1 cellular context compared by ENCODE assay signal in genomic region chr4:689498-690122, GRCh38.
TF ChIP-seq lines count a peak whose summit lies in the region.

No MANE protein-coding gene starts in this region.

TF ChIP-seq in HepG2, 621 proteins besides CTCF, POLR2A, EP300 and RAD21:
- 0 out of 2 replicates have a peak, but pooled peaks have one; percentile 36 for TF ChIP-seq ZNF431 (CRISPR knock-in tag; IDR thresholded peaks at IDR 0.05; ENCODE audit: borderline replicate concordance, low read depth)
- no peak for TF ChIP-seq ARNT (IDR thresholded peaks at IDR 0.05)
- peak; percentile 83 for TF ChIP-seq ZNF7 (CRISPR knock-in tag; IDR thresholded peaks at IDR 0.05)
- TF ChIP-seq ZNF124 (CRISPR knock-in tag; IDR thresholded peaks at IDR 0.05), result no peak
- no peak for TF ChIP-seq KAT7 (CRISPR knock-in tag; IDR thresholded peaks at IDR 0.05; ENCODE audit: borderline replicate concordance)
